Comparison of ENCODE assay signal across 1 cellular context in the genomic region with DNA sequence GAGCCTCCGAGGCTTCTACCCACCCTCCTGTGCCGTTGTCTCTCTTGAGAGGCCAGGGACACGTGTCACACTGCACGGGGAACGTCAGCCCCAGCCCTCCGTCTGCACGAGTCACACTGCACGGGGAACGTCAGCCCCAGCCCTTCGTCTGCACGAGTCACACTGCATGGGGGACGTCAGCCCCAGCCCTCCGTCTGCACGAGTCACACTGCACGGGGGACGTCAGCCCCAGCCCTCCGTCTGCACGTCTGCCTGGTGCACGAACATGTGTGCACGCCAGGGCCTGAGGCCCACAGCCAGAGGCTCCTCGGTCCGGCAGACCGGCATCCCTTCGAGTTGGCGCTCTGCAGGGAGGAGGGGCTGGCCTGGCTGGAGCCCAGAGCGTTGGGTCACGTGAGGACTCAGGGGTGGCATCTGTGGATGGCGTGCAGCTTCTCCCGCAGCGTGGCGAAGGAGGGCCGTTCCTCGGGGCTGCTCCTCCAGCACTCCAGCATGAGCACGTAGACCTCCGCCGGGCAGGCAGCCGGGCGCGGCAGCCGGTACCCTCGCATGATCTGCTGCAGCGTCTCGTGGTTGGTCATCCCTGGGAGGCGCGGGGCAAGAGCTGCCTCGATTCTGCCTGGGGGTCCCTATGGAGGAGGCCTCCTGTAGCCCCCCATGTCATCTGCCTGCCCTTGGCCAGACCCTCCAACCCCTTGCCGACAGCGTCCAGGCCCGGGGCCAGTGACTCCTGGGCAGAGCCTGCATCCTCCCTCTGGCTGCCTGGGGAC.
TF ChIP-seq lines count a peak whose summit lies in the region.

No MANE protein-coding gene starts in this region.

TF ChIP-seq in HepG2, 621 proteins besides CTCF, POLR2A, EP300 and RAD21 (continued from another document and continues in another):
- TF ChIP-seq, protein P1, sequence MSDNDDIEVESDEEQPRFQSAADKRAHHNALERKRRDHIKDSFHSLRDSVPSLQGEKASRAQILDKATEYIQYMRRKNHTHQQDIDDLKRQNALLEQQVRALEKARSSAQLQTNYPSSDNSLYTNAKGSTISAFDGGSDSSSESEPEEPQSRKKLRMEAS (IDR thresholded peaks at IDR 0.05) = peak; percentile 69
- TF ChIP-seq KDM3A (CRISPR knock-in tag; IDR thresholded peaks at IDR 0.05; ENCODE audit: low read depth) (no peak), ZNF670 (CRISPR knock-in tag; IDR thresholded peaks at IDR 0.05; ENCODE audit: borderline replicate concordance) (no peak), ZNF136 (CRISPR knock-in tag; IDR thresholded peaks at IDR 0.05; ENCODE audit: low read depth) (no peak), PHB2 (IDR thresholded peaks at IDR 0.05; ENCODE audit: partially characterized antibody) (no peak), KLF16 (CRISPR knock-in tag; IDR thresholded peaks at IDR 0.05) (0 out of 4 replicates have a peak, but pooled peaks of 1 of the 2 experiments have one; percentile 76), MAFG (CRISPR knock-in tag; IDR thresholded peaks at IDR 0.05) (no peak), ZMAT3 (CRISPR knock-in tag; conservative IDR thresholded peaks at IDR 0.05) (no peak), AGO2 (optimal IDR thresholded peaks at IDR 0.05; ENCODE audit: low read depth, low read length) (no peak), RFXAP (CRISPR knock-in tag; IDR thresholded peaks at IDR 0.05; ENCODE audit: borderline replicate concordance) (no peak), KLF13 (CRISPR knock-in tag; IDR thresholded peaks at IDR 0.05) (peak; percentile 52; the same call in 1 of the 2 replicates), HNRNPLL (IDR thresholded peaks at IDR 0.05; ENCODE audit: low read depth, low read length, poor library complexity, severe bottlenecking) (peak; percentile 2), NR2F1 (CRISPR knock-in tag; IDR thresholded peaks at IDR 0.05) (no peak), ZNF703 (CRISPR knock-in tag; IDR thresholded peaks at IDR 0.05; ENCODE audit: borderline replicate concordance) (no peak), ZNF510 (CRISPR knock-in tag; IDR thresholded peaks at IDR 0.05; ENCODE audit: low read depth) (no peak), DNMT3B (CRISPR knock-in tag; conservative IDR thresholded peaks at IDR 0.05) (no peak), FOXJ3 (CRISPR knock-in tag; IDR thresholded peaks at IDR 0.05; ENCODE audit: borderline replicate concordance) (no peak), ZNF572 (CRISPR knock-in tag; IDR thresholded peaks at IDR 0.05) (no peak), SALL1 (CRISPR knock-in tag; IDR thresholded peaks at IDR 0.05) (peak; percentile 49; the same call in 1 of the 2 replicates), KDM5B (CRISPR knock-in tag; IDR thresholded peaks at IDR 0.05; ENCODE audit: borderline replicate concordance) (no peak; the same call in 1 of the 2 replicates)
- TF ChIP-seq, protein P2, sequence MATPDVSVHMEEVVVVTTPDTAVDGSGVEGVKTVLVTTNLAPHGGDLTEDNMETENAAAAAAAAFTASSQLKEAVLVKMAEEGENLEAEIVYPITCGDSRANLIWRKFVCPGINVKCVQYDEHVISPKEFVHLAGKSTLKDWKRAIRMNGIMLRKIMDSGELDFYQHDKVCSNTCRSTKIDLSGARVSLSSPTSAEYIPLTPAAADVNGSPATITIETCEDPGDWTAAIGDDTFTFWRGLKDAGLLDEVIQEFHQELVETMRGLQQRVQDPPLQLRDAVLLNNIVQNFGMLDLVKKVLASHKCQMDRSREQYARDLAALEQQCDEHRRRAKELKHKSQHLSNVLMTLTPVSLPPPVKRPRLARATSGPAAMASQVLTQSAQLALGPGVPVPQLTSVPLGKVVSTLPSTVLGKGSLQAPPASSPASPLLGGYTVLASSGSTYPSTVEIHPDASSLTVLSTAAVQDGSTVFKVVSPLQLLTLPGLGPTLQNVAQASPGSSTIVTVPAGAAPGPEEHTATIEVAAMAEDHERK (CRISPR knock-in tag; IDR thresholded peaks at IDR 0.05; ENCODE audit: low read depth) = no peak
- TF ChIP-seq, protein P3, sequence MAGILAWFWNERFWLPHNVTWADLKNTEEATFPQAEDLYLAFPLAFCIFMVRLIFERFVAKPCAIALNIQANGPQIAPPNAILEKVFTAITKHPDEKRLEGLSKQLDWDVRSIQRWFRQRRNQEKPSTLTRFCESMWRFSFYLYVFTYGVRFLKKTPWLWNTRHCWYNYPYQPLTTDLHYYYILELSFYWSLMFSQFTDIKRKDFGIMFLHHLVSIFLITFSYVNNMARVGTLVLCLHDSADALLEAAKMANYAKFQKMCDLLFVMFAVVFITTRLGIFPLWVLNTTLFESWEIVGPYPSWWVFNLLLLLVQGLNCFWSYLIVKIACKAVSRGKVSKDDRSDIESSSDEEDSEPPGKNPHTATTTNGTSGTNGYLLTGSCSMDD (CRISPR knock-in tag; IDR thresholded peaks at IDR 0.05) = no peak
- TF ChIP-seq, protein P4, sequence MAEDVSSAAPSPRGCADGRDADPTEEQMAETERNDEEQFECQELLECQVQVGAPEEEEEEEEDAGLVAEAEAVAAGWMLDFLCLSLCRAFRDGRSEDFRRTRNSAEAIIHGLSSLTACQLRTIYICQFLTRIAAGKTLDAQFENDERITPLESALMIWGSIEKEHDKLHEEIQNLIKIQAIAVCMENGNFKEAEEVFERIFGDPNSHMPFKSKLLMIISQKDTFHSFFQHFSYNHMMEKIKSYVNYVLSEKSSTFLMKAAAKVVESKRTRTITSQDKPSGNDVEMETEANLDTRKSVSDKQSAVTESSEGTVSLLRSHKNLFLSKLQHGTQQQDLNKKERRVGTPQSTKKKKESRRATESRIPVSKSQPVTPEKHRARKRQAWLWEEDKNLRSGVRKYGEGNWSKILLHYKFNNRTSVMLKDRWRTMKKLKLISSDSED (CRISPR knock-in tag; IDR thresholded peaks at IDR 0.05) = no peak
- TF ChIP-seq, protein P5, sequence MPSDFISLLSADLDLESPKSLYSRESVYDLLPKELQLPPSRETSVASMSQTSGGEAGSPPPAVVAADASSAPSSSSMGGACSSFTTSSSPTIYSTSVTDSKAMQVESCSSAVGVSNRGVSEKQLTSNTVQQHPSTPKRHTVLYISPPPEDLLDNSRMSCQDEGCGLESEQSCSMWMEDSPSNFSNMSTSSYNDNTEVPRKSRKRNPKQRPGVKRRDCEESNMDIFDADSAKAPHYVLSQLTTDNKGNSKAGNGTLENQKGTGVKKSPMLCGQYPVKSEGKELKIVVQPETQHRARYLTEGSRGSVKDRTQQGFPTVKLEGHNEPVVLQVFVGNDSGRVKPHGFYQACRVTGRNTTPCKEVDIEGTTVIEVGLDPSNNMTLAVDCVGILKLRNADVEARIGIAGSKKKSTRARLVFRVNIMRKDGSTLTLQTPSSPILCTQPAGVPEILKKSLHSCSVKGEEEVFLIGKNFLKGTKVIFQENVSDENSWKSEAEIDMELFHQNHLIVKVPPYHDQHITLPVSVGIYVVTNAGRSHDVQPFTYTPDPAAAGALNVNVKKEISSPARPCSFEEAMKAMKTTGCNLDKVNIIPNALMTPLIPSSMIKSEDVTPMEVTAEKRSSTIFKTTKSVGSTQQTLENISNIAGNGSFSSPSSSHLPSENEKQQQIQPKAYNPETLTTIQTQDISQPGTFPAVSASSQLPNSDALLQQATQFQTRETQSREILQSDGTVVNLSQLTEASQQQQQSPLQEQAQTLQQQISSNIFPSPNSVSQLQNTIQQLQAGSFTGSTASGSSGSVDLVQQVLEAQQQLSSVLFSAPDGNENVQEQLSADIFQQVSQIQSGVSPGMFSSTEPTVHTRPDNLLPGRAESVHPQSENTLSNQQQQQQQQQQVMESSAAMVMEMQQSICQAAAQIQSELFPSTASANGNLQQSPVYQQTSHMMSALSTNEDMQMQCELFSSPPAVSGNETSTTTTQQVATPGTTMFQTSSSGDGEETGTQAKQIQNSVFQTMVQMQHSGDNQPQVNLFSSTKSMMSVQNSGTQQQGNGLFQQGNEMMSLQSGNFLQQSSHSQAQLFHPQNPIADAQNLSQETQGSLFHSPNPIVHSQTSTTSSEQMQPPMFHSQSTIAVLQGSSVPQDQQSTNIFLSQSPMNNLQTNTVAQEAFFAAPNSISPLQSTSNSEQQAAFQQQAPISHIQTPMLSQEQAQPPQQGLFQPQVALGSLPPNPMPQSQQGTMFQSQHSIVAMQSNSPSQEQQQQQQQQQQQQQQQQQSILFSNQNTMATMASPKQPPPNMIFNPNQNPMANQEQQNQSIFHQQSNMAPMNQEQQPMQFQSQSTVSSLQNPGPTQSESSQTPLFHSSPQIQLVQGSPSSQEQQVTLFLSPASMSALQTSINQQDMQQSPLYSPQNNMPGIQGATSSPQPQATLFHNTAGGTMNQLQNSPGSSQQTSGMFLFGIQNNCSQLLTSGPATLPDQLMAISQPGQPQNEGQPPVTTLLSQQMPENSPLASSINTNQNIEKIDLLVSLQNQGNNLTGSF (CRISPR knock-in tag; IDR thresholded peaks at IDR 0.05) = no peak
- TF ChIP-seq, protein P6, sequence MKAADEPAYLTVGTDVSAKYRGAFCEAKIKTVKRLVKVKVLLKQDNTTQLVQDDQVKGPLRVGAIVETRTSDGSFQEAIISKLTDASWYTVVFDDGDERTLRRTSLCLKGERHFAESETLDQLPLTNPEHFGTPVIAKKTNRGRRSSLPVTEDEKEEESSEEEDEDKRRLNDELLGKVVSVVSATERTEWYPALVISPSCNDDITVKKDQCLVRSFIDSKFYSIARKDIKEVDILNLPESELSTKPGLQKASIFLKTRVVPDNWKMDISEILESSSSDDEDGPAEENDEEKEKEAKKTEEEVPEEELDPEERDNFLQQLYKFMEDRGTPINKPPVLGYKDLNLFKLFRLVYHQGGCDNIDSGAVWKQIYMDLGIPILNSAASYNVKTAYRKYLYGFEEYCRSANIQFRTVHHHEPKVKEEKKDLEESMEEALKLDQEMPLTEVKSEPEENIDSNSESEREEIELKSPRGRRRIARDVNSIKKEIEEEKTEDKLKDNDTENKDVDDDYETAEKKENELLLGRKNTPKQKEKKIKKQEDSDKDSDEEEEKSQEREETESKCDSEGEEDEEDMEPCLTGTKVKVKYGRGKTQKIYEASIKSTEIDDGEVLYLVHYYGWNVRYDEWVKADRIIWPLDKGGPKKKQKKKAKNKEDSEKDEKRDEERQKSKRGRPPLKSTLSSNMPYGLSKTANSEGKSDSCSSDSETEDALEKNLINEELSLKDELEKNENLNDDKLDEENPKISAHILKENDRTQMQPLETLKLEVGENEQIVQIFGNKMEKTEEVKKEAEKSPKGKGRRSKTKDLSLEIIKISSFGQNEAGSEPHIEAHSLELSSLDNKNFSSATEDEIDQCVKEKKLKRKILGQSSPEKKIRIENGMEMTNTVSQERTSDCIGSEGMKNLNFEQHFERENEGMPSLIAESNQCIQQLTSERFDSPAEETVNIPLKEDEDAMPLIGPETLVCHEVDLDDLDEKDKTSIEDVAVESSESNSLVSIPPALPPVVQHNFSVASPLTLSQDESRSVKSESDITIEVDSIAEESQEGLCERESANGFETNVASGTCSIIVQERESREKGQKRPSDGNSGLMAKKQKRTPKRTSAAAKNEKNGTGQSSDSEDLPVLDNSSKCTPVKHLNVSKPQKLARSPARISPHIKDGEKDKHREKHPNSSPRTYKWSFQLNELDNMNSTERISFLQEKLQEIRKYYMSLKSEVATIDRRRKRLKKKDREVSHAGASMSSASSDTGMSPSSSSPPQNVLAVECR (CRISPR knock-in tag; IDR thresholded peaks at IDR 0.05; ENCODE audit: borderline replicate concordance) = no peak
- TF ChIP-seq, protein P7, sequence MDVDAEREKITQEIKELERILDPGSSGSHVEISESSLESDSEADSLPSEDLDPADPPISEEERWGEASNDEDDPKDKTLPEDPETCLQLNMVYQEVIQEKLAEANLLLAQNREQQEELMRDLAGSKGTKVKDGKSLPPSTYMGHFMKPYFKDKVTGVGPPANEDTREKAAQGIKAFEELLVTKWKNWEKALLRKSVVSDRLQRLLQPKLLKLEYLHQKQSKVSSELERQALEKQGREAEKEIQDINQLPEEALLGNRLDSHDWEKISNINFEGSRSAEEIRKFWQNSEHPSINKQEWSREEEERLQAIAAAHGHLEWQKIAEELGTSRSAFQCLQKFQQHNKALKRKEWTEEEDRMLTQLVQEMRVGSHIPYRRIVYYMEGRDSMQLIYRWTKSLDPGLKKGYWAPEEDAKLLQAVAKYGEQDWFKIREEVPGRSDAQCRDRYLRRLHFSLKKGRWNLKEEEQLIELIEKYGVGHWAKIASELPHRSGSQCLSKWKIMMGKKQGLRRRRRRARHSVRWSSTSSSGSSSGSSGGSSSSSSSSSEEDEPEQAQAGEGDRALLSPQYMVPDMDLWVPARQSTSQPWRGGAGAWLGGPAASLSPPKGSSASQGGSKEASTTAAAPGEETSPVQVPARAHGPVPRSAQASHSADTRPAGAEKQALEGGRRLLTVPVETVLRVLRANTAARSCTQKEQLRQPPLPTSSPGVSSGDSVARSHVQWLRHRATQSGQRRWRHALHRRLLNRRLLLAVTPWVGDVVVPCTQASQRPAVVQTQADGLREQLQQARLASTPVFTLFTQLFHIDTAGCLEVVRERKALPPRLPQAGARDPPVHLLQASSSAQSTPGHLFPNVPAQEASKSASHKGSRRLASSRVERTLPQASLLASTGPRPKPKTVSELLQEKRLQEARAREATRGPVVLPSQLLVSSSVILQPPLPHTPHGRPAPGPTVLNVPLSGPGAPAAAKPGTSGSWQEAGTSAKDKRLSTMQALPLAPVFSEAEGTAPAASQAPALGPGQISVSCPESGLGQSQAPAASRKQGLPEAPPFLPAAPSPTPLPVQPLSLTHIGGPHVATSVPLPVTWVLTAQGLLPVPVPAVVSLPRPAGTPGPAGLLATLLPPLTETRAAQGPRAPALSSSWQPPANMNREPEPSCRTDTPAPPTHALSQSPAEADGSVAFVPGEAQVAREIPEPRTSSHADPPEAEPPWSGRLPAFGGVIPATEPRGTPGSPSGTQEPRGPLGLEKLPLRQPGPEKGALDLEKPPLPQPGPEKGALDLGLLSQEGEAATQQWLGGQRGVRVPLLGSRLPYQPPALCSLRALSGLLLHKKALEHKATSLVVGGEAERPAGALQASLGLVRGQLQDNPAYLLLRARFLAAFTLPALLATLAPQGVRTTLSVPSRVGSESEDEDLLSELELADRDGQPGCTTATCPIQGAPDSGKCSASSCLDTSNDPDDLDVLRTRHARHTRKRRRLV (CRISPR knock-in tag; IDR thresholded peaks at IDR 0.05) = no peak
- TF ChIP-seq, protein P8, sequence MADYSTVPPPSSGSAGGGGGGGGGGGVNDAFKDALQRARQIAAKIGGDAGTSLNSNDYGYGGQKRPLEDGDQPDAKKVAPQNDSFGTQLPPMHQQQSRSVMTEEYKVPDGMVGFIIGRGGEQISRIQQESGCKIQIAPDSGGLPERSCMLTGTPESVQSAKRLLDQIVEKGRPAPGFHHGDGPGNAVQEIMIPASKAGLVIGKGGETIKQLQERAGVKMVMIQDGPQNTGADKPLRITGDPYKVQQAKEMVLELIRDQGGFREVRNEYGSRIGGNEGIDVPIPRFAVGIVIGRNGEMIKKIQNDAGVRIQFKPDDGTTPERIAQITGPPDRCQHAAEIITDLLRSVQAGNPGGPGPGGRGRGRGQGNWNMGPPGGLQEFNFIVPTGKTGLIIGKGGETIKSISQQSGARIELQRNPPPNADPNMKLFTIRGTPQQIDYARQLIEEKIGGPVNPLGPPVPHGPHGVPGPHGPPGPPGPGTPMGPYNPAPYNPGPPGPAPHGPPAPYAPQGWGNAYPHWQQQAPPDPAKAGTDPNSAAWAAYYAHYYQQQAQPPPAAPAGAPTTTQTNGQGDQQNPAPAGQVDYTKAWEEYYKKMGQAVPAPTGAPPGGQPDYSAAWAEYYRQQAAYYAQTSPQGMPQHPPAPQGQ (CRISPR knock-in tag; IDR thresholded peaks at IDR 0.05; ENCODE audit: borderline replicate concordance) = no peak
